ENCODE assay signal across 25 cellular contexts in genomic region chr12:70408004-70408790, GRCh38. TPM values are rescaled to one million over a fixed set of nuclear protein-coding genes. Genes with fewer than 3 reads are reported as not detected.
"Had no signal": no experiment of that assay in that cellular context is flagged by ENCODE, and none has a peak within 500 bp of the region (broad histone marks: within the 10 kb centered on the region; RNA-seq: fewer than 3 reads in every experiment).

No MANE protein-coding gene starts in this region.

- H3K4me1 ChIP-seq: SJCRH30 had no signal

- ATAC-seq: Panc1, PC-3, Right ventricle myocardium inferior, SK-N-SH treated with all-trans-retinoic acid at 6 μM for 48 hours had no signal

- H3K9me3 ChIP-seq: SJCRH30 had no signal

- H3K27ac ChIP-seq: HL-60, SJCRH30 had no signal

- H3K4me3 ChIP-seq: SJCRH30 had no signal

- H3K27me3 ChIP-seq: SJCRH30 had no signal

- FAIRE-seq: HTR-8/SVneo had no signal

- DNase-seq: KBM-7, MV-4-11, NCI-H1048, NCI-H1105, NCI-H1417, NCI-H1436 treated with DMSO at 0.1 percent for 48 hours, NCI-H1694, NCI-H187 treated with DMSO at 0.1 percent for 48 hours, NCI-H2081, NCI-H2171, NCI-H226, NCI-H446, NCI-H510A, NCI-H524 treated with DMSO at 0.1 percent for 48 hours, NCI-H69, NCI-H774, PC-3, SHP77 treated with DMSO at 0.1 percent for 48 hours, SJCRH30 had no signal

RNA-seq across cellular contexts. Expression of gene KCNMB4, which starts 42.1 kb away (rescaled TPM):
- total RNA-seq: MCF 10A had no signal
